16 cellular contexts compared by ENCODE assay signal in genomic region chr15:101600024-101600423, GRCh38.
"Had no signal": no experiment of that assay in that cellular context is flagged by ENCODE, and none has a peak within 500 bp of the region (broad histone marks: within the 10 kb centered on the region; RNA-seq: fewer than 3 reads in every experiment).

No MANE protein-coding gene starts in this region.

- H3K36me3 ChIP-seq: spleen, transverse colon had no signal

- H3K9me3 ChIP-seq: body of pancreas, transverse colon had no signal

- H3K27ac ChIP-seq: body of pancreas, spleen, transverse colon had no signal

- DNase-seq: activated CD4-positive, alpha-beta memory T cell treated with anti-CD3 and anti-CD28 coated beads for 36 hours; activated CD4-positive, CD25-positive, alpha-beta regulatory T cell treated with anti-CD3 and anti-CD28 coated beads, Interleukin-2, amount 50 U/mL, for 72 hours; activated effector memory CD4-positive, alpha-beta T cell treated with anti-CD3 and anti-CD28 coated beads, Interleukin-2, amount 50 U/mL, for 16 hours; activated T-cell treated with anti-CD3 and anti-CD28 coated beads, Interleukin-2, amount 50 U/mL, for 4 hours; amniotic stem cell; body of pancreas; cerebellar nuclear complex; effector memory CD8-positive, alpha-beta T cell; hippocampal formation; natural killer cell; occipital lobe; spleen; stimulated activated CD4-positive, alpha-beta T cell treated with anti-CD3 and anti-CD28 coated beads, Interleukin-1b, Interleukin-23, amount 100 ng/mL, for 48 hours; stimulated activated naive B cell treated with anti-CD40 and anti-IgM and Interleukin-4, amounts not matched to agents 10 μg/mL and 1 μg/mL and 100 μg/mL, for 72 hours; substantia nigra; transverse colon had no signal

- H3K4me1 ChIP-seq: body of pancreas, spleen, transverse colon had no signal

- H3K4me3 ChIP-seq: body of pancreas, spleen, transverse colon had no signal

- H3K27me3 ChIP-seq: body of pancreas had no signal
